Comparison of ENCODE assay signal across 1 cellular context in genomic region chr11:108549319-108549885, GRCh38.
TF ChIP-seq lines count a peak whose summit lies in the region.

No MANE protein-coding gene starts in this region.

TF ChIP-seq in K562, 482 proteins besides CTCF, POLR2A, EP300 and RAD21:
- TF ChIP-seq ZNF551 (CRISPR knock-in tag; IDR thresholded peaks at IDR 0.05), result no peak
- peak; percentile 47 for TF ChIP-seq CBFA2T3 (IDR thresholded peaks at IDR 0.05)
